ENCODE assay signal across 1 cellular context in genomic region chr5:134226441-134227192, GRCh38.
TF ChIP-seq lines count a peak whose summit lies in the region.

No MANE protein-coding gene starts in this region.

TF ChIP-seq in HepG2, 621 proteins besides CTCF, POLR2A, EP300 and RAD21 (continued from another document and continues in another):
- no peak for TF ChIP-seq PBX3 (CRISPR knock-in tag; IDR thresholded peaks at IDR 0.05; ENCODE audit: borderline replicate concordance)
- no peak for TF ChIP-seq TFDP1 (CRISPR knock-in tag; IDR thresholded peaks at IDR 0.05; ENCODE audit: borderline replicate concordance)
- no peak for TF ChIP-seq ZMYM3 (CRISPR knock-in tag; IDR thresholded peaks at IDR 0.05)
- TF ChIP-seq ZNF335 (CRISPR knock-in tag; IDR thresholded peaks at IDR 0.05): 0 out of 2 replicates have a peak, but pooled peaks have one; percentile 60
- TF ChIP-seq ZNF740 (CRISPR knock-in tag; IDR thresholded peaks at IDR 0.05): no peak
- TF ChIP-seq CENPX (CRISPR knock-in tag; IDR thresholded peaks at IDR 0.05): no peak
- no peak for TF ChIP-seq ZNF781 (CRISPR knock-in tag; IDR thresholded peaks at IDR 0.05; ENCODE audit: borderline replicate concordance, not compliant biosample characterization)
- TF ChIP-seq SKI (IDR thresholded peaks at IDR 0.05; ENCODE audit: partially characterized antibody): no peak
- 0 out of 2 replicates have a peak, but pooled peaks have one; percentile 53 for TF ChIP-seq ZNF280B (CRISPR knock-in tag; IDR thresholded peaks at IDR 0.05; ENCODE audit: borderline replicate concordance)
- TF ChIP-seq DRAP1 (CRISPR knock-in tag; IDR thresholded peaks at IDR 0.05): no peak
- TF ChIP-seq FOXK2 (IDR thresholded peaks at IDR 0.05): no peak
- no peak for TF ChIP-seq ZNF382 (CRISPR knock-in tag; IDR thresholded peaks at IDR 0.05; ENCODE audit: borderline replicate concordance)
- TF ChIP-seq ZNF639 (CRISPR knock-in tag; conservative IDR thresholded peaks at IDR 0.05): no peak
- no peak for TF ChIP-seq PCBP2 (optimal IDR thresholded peaks at IDR 0.05; ENCODE audit: low read depth, low read length, poor library complexity, severe bottlenecking)
- TF ChIP-seq NFIC (IDR thresholded peaks at IDR 0.05; ENCODE audit: low read length): no peak
- TF ChIP-seq CCAR2 (optimal IDR thresholded peaks at IDR 0.05; ENCODE audit: low read depth, low read length): no peak
- TF ChIP-seq YY1 (IDR thresholded peaks at IDR 0.05; ENCODE audit: insufficient read depth, insufficient replicate concordance, low read depth, low read length): no peak
- TF ChIP-seq ZNF34 (CRISPR knock-in tag; IDR thresholded peaks at IDR 0.05; ENCODE audit: borderline replicate concordance): 0 out of 2 replicates have a peak, but pooled peaks have one; percentile 43
- 0 out of 2 replicates have a peak, but pooled peaks have one; percentile 41 for TF ChIP-seq ZFP37 (CRISPR knock-in tag; IDR thresholded peaks at IDR 0.05; ENCODE audit: borderline replicate concordance)
- no peak for TF ChIP-seq SMAD9 (CRISPR knock-in tag; IDR thresholded peaks at IDR 0.05)
- TF ChIP-seq HNRNPL (IDR thresholded peaks at IDR 0.05; ENCODE audit: low read depth, low read length): peak; percentile 17; the same call in 1 of the 2 replicates
- TF ChIP-seq HIC2 (CRISPR knock-in tag; IDR thresholded peaks at IDR 0.05; ENCODE audit: low read depth): no peak
- 0 out of 2 replicates have a peak, but pooled peaks have one; percentile 14 for TF ChIP-seq HNF1B (CRISPR knock-in tag; IDR thresholded peaks at IDR 0.05)
- peak; percentile 58 for TF ChIP-seq HDAC1 (CRISPR knock-in tag; IDR thresholded peaks at IDR 0.05)
- TF ChIP-seq PHF5A (CRISPR knock-in tag; IDR thresholded peaks at IDR 0.05; ENCODE audit: low read depth, unreplicated experiment): no peak
- TF ChIP-seq FOXC1 (CRISPR knock-in tag; IDR thresholded peaks at IDR 0.05; ENCODE audit: borderline replicate concordance): no peak
- TF ChIP-seq ZNF232 (CRISPR knock-in tag; IDR thresholded peaks at IDR 0.05; ENCODE audit: borderline replicate concordance): no peak
- no peak for TF ChIP-seq ZFP36L2 (CRISPR knock-in tag; IDR thresholded peaks at IDR 0.05)
- no peak for TF ChIP-seq FIP1L1 (IDR thresholded peaks at IDR 0.05; ENCODE audit: borderline replicate concordance, insufficient read depth, low read depth, low read length)
- 0 out of 2 replicates have a peak, but pooled peaks have one; percentile 13 for TF ChIP-seq DZIP1 (CRISPR knock-in tag; IDR thresholded peaks at IDR 0.05)
- no peak for TF ChIP-seq ZNF235 (CRISPR knock-in tag; IDR thresholded peaks at IDR 0.05; ENCODE audit: borderline replicate concordance)
- no peak for TF ChIP-seq RBAK (CRISPR knock-in tag; IDR thresholded peaks at IDR 0.05)
- TF ChIP-seq ZNF547 (CRISPR knock-in tag; IDR thresholded peaks at IDR 0.05): 0 out of 2 replicates have a peak, but pooled peaks have one; percentile 15
- TF ChIP-seq ZBTB7B (CRISPR knock-in tag; IDR thresholded peaks at IDR 0.05): no peak
- no peak for TF ChIP-seq ATF4 (CRISPR knock-in tag; IDR thresholded peaks at IDR 0.05)
- no peak for TF ChIP-seq PTBP1 (IDR thresholded peaks at IDR 0.05; ENCODE audit: low read depth, low read length, poor library complexity, severe bottlenecking)
- no peak for TF ChIP-seq HHEX (CRISPR knock-in tag; IDR thresholded peaks at IDR 0.05)
- TF ChIP-seq RELA (CRISPR knock-in tag; IDR thresholded peaks at IDR 0.05): 0 out of 2 replicates have a peak, but pooled peaks have one; percentile 35
- TF ChIP-seq MXD3 (CRISPR knock-in tag; IDR thresholded peaks at IDR 0.05): 0 out of 2 replicates have a peak, but pooled peaks have one; percentile 7
- no peak for TF ChIP-seq ZNF326 (CRISPR knock-in tag; IDR thresholded peaks at IDR 0.05; ENCODE audit: borderline replicate concordance)
- no peak for TF ChIP-seq ZNF850 (CRISPR knock-in tag; conservative IDR thresholded peaks at IDR 0.05)
- no peak for TF ChIP-seq CSRNP2 (CRISPR knock-in tag; conservative IDR thresholded peaks at IDR 0.05; ENCODE audit: low read depth)
- no peak for TF ChIP-seq RBM22 (optimal IDR thresholded peaks at IDR 0.05; ENCODE audit: low read length)
- TF ChIP-seq ZBTB20 (CRISPR knock-in tag; IDR thresholded peaks at IDR 0.05; ENCODE audit: borderline replicate concordance, low read depth): no peak; the same call in 1 of the 2 replicates
- no peak for TF ChIP-seq ZBTB49 (CRISPR knock-in tag; IDR thresholded peaks at IDR 0.05; ENCODE audit: borderline replicate concordance)
- no peak for TF ChIP-seq ZNF484 (CRISPR knock-in tag; IDR thresholded peaks at IDR 0.05; ENCODE audit: borderline replicate concordance, low read depth)
